Comparison of ENCODE assay signal across 1 cellular context in the genomic region with DNA sequence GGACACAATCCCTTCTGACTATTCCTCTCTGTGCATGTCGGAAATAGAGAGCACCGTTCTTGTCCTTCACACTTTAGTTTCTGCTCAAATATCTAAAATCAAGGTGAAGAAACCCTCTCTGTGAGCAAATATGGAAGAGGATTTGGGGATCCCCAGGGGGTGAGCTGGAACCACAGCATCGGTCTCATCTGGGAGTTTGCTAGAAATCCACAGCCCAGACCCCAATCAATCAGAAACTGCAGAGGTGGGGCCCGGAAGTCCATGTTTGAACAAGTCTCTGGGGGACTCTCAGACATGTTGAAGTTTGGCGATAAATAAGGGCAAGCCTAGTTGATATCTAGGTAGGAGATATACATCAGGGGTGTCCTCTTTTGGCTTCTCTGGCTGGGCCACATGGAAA.
TF ChIP-seq lines count a peak whose summit lies in the region.

No MANE protein-coding gene starts in this region.

TF ChIP-seq in IMR-90, 13 proteins besides CTCF, POLR2A, EP300 and RAD21:
- no peak for TF ChIP-seq SMC3 (IDR thresholded peaks at IDR 0.05; ENCODE audit: low read depth, low read length)
- TF ChIP-seq, protein P1, sequence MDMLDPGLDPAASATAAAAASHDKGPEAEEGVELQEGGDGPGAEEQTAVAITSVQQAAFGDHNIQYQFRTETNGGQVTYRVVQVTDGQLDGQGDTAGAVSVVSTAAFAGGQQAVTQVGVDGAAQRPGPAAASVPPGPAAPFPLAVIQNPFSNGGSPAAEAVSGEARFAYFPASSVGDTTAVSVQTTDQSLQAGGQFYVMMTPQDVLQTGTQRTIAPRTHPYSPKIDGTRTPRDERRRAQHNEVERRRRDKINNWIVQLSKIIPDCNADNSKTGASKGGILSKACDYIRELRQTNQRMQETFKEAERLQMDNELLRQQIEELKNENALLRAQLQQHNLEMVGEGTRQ (IDR thresholded peaks at IDR 0.05; ENCODE audit: low read depth, low read length), result no peak
- no peak for TF ChIP-seq NFE2L2 (IDR thresholded peaks at IDR 0.05; ENCODE audit: low read depth, low read length)
- no peak for TF ChIP-seq CHD1 (IDR thresholded peaks at IDR 0.05; ENCODE audit: low read depth, low read length)
- TF ChIP-seq CEBPB (IDR thresholded peaks at IDR 0.05; ENCODE audit: low read depth, low read length), result no peak
- no peak for TF ChIP-seq RFX5 (IDR thresholded peaks at IDR 0.05; ENCODE audit: low read depth, low read length)
- TF ChIP-seq RCOR1 (IDR thresholded peaks at IDR 0.05; ENCODE audit: insufficient replicate concordance, low read length), result no peak
- TF ChIP-seq, protein P2, sequence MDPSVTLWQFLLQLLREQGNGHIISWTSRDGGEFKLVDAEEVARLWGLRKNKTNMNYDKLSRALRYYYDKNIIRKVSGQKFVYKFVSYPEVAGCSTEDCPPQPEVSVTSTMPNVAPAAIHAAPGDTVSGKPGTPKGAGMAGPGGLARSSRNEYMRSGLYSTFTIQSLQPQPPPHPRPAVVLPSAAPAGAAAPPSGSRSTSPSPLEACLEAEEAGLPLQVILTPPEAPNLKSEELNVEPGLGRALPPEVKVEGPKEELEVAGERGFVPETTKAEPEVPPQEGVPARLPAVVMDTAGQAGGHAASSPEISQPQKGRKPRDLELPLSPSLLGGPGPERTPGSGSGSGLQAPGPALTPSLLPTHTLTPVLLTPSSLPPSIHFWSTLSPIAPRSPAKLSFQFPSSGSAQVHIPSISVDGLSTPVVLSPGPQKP (IDR thresholded peaks at IDR 0.05; ENCODE audit: borderline replicate concordance, low read depth, low read length), result no peak
- no peak for TF ChIP-seq MXI1 (IDR thresholded peaks at IDR 0.05; ENCODE audit: borderline replicate concordance, low read depth, low read length)
- TF ChIP-seq MAFK (IDR thresholded peaks at IDR 0.05; ENCODE audit: low read depth, low read length), result no peak
- no peak for TF ChIP-seq FOS (IDR thresholded peaks at IDR 0.05; ENCODE audit: low read depth, low read length)
- no peak for TF ChIP-seq BHLHE40 (IDR thresholded peaks at IDR 0.05; ENCODE audit: low read depth, low read length)
- no peak for TF ChIP-seq MAZ (IDR thresholded peaks at IDR 0.05; ENCODE audit: borderline replicate concordance, low read depth, low read length)
TF ChIP-seq in IMR-90: peak in this region for 0.
